Comparison of ENCODE assay signal across 1 cellular context in genomic region chrX:142204522-142205433, GRCh38.
TF ChIP-seq lines count a peak whose summit lies in the region.

Gene MAGEC2, minus strand, starts transcription at chrX:142205290. Its CDS starts 1,303 bp downstream, at chrX:142203987.

TF ChIP-seq in K562, 482 proteins besides CTCF, POLR2A, EP300 and RAD21 (continued from another document):
- TF ChIP-seq PTBP1 (IDR thresholded peaks at IDR 0.05; ENCODE audit: low read depth, low read length) (no peak), ETV1 (tag; conservative IDR thresholded peaks at IDR 0.05; ENCODE audit: low read depth) (0 out of 2 replicates have a peak, but pooled peaks have one; percentile 27), EP400 (IDR thresholded peaks at IDR 0.05) (peak; percentile 47), MNT (conservative IDR thresholded peaks at IDR 0.05) (no peak), PHB (CRISPR knock-in tag; IDR thresholded peaks at IDR 0.05) (no peak), DACH1 (IDR thresholded peaks at IDR 0.05; ENCODE audit: partially characterized antibody) (no peak), POLR2AphosphoS5 (IDR thresholded peaks at IDR 0.05; ENCODE audit: control insufficient read depth, insufficient read depth, low read depth, low read length) (0 out of 2 replicates have a peak, but pooled peaks have one; percentile 23)
